Comparison of ENCODE assay signal across 21 cellular contexts in the genomic region with DNA sequence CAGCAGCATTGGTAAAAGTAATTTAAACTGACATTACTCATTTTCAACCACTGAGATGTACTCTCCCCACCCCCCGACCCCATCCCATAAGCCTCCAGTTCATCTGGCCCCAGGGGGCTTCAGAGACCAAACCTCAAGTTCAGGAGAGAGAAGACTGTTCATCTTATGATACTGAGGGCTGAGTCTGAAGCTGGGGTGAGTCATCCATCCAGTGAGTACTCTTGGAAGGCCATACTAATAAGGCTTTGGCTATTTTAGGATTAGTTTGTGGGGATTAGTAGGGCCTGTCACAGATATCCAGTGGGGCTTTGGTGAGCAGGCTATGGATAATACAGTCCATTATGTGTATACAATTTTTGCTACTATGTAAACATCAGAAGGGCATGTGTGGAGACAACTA.
DNase-seq lines count a peak whose midpoint lies in the region; ATAC-seq and TF ChIP-seq lines count a peak whose summit lies in the region.
"Had no signal": no experiment of that assay in that cellular context is flagged by ENCODE, and none has a peak within 500 bp of the region (broad histone marks: within the 10 kb centered on the region; RNA-seq: fewer than 3 reads in every experiment).

No MANE protein-coding gene starts in this region.

- DNase-seq in cardiac septum (ENCODE audit: low spot score) (peak; percentile 3), Right ventricle myocardium inferior (ENCODE audit: missing footprints) (no peak), astrocyte of the hippocampus (ENCODE audit: low read depth, low spot score) (peak; percentile 40), foreskin keratinocyte (peak in 1 of 2 donors; percentile 15), immature natural killer cell (no peak), colonic mucosa (no peak)
- DNase-seq: activated CD8-positive, alpha-beta memory T cell treated with anti-CD3 and anti-CD28 coated beads, Interleukin-2, amount 50 U/mL, for 4 hours; activated naive CD8-positive, alpha-beta T cell treated with anti-CD3 and anti-CD28 coated beads, Interleukin-2, amount 10 ng/mL, durations not matched to agents 7 days and 5 days; NCI-H2081 treated with DMSO at 0.1 percent for 48 hours; NCI-H446 treated with DMSO at 0.1 percent for 48 hours; stimulated activated CD4-positive, alpha-beta T cell treated with anti-CD3 and anti-CD28 coated beads, Interleukin-4, amount 100 ng/mL, for 4 hours; tibial artery had no signal

- no peaks in the 10 kb centered on the region for H3K27me3 ChIP-seq in foreskin keratinocyte
- H3K27me3 ChIP-seq in colonic mucosa, result no peaks in the 10 kb centered on the region
- H3K27me3 ChIP-seq: tibial artery had no signal

- TF ChIP-seq CTCF in foreskin keratinocyte (conservative IDR thresholded peaks at IDR 0.05), result no peak
- no peak for TF ChIP-seq CTCF in colonic mucosa (IDR thresholded peaks at IDR 0.05)

- no peaks in the 10 kb centered on the region for H3K36me3 Mint-ChIP-seq in immature natural killer cell
- H3K36me3 Mint-ChIP-seq: activated naive CD8-positive, alpha-beta T cell treated with anti-CD3 and anti-CD28 coated beads, Interleukin-2, amount 10 ng/mL, durations not matched to agents 7 days and 5 days had no signal

- ATAC-seq in Right ventricle myocardium inferior, result no peak
- peak; percentile 41 for ATAC-seq in foreskin keratinocyte
- ATAC-seq in HG03378 (IDR thresholded peaks at IDR 0.05; ENCODE audit: unreplicated experiment), result no peak
- no peak for ATAC-seq in GM19463 (IDR thresholded peaks at IDR 0.05; ENCODE audit: unreplicated experiment)
- ATAC-seq: HepG2 had no signal

- H3K4me1 Mint-ChIP-seq in immature natural killer cell, result no peaks in the 10 kb centered on the region
- H3K4me1 Mint-ChIP-seq: activated naive CD8-positive, alpha-beta T cell treated with anti-CD3 and anti-CD28 coated beads, Interleukin-2, amount 10 ng/mL, durations not matched to agents 7 days and 5 days; central memory CD8-positive, alpha-beta T cell had no signal

- H3K27ac ChIP-seq in foreskin keratinocyte, result no peak overlapping the region
- H3K27ac ChIP-seq in colonic mucosa, result no peak overlapping the region
- H3K27ac ChIP-seq: HL-60, tibial artery, VCaP had no signal

- H3K4me3 ChIP-seq in colonic mucosa, result no peak overlapping the region
- H3K4me3 ChIP-seq: tibial artery had no signal

- H3K4me3 Mint-ChIP-seq in immature natural killer cell, result no peak overlapping the region
- H3K4me3 Mint-ChIP-seq: activated naive CD8-positive, alpha-beta T cell treated with anti-CD3 and anti-CD28 coated beads, Interleukin-2, amount 10 ng/mL, durations not matched to agents 7 days and 5 days; central memory CD8-positive, alpha-beta T cell; stimulated activated naive CD8-positive, alpha-beta T cell treated with anti-CD3 and anti-CD28 coated beads, Interleukin-15, Interleukin-2, amounts not matched to agents 100 ng/mL and 50 ng/mL, for 24 hours; T-helper 1 cell treated with Interleukin-12 subunit alpha and Interleukin-12 subunit beta and Interleukin-4 antibody, amounts not matched to agents 30 μg/mL and 1 μg/mL, for 36 hours had no signal

- H3K9me3 Mint-ChIP-seq in immature natural killer cell, result no peaks in the 10 kb centered on the region
- H3K9me3 Mint-ChIP-seq: activated naive CD8-positive, alpha-beta T cell treated with anti-CD3 and anti-CD28 coated beads, Interleukin-2, amount 10 ng/mL, durations not matched to agents 7 days and 5 days; activated T-helper 2 cell treated with anti-CD3 and anti-CD28 coated beads, Interferon-gamma antibody, Interleukin-2, Interleukin-4, amounts not matched to agents 10 μg/mL and 5 μg/mL and 100 μg/mL, durations not matched to agents 14 hours and 24 hours and 36 hours; central memory CD8-positive, alpha-beta T cell; stimulated activated naive CD8-positive, alpha-beta T cell treated with anti-CD3 and anti-CD28 coated beads, Interleukin-15, Interleukin-2, amounts not matched to agents 100 ng/mL and 50 ng/mL, for 24 hours; T-helper 1 cell treated with Interleukin-12 subunit alpha and Interleukin-12 subunit beta and Interleukin-4 antibody, amounts not matched to agents 30 μg/mL and 1 μg/mL, for 36 hours had no signal

- no peaks in the 10 kb centered on the region for H3K9me3 ChIP-seq in colonic mucosa
- H3K9me3 ChIP-seq: tibial artery had no signal

- no peaks in the 10 kb centered on the region for H3K4me1 ChIP-seq in foreskin keratinocyte
- H3K4me1 ChIP-seq in colonic mucosa, result no peaks in the 10 kb centered on the region
- H3K4me1 ChIP-seq: tibial artery had no signal

- no peak overlapping the region for H3K9ac ChIP-seq in colonic mucosa (ENCODE audit: low read depth in 2 of 2, low read length in 2 of 2)

- no peaks in the 10 kb centered on the region for H3K36me3 ChIP-seq in colonic mucosa
- H3K36me3 ChIP-seq: tibial artery had no signal

- peaks cover 0 to 10% (median 0%) of the 10 kb centered on the region in 3 donors for H3K27me3 Mint-ChIP-seq in immature natural killer cell (ENCODE audit: low read depth in 3 of 3)
- H3K27me3 Mint-ChIP-seq: central memory CD8-positive, alpha-beta T cell; stimulated activated naive CD8-positive, alpha-beta T cell treated with anti-CD3 and anti-CD28 coated beads, Interleukin-15, Interleukin-2, amounts not matched to agents 100 ng/mL and 50 ng/mL, for 24 hours had no signal

- intact Hi-C loops in cardiac septum (cut with DNase I), result no loop called here
- intact Hi-C loops in Right ventricle myocardium inferior (cut with DNase I), result no loop called here
- intact Hi-C loops in colonic mucosa (cut with DNase I), result no loop called here

- H3K27ac Mint-ChIP-seq in immature natural killer cell, result no peak overlapping the region
- H3K27ac Mint-ChIP-seq: activated naive CD8-positive, alpha-beta T cell treated with anti-CD3 and anti-CD28 coated beads, Interleukin-2, amount 10 ng/mL, durations not matched to agents 7 days and 5 days; activated T-helper 2 cell treated with anti-CD3 and anti-CD28 coated beads, Interferon-gamma antibody, Interleukin-2, Interleukin-4, amounts not matched to agents 10 μg/mL and 5 μg/mL and 100 μg/mL, durations not matched to agents 14 hours and 24 hours and 36 hours; stimulated activated naive CD8-positive, alpha-beta T cell treated with anti-CD3 and anti-CD28 coated beads, Interleukin-15, Interleukin-2, amounts not matched to agents 100 ng/mL and 50 ng/mL, for 24 hours; T-helper 1 cell treated with Interleukin-12 subunit alpha and Interleukin-12 subunit beta and Interleukin-4 antibody, amounts not matched to agents 30 μg/mL and 1 μg/mL, for 36 hours had no signal

Comparison
In these comparisons a context has a peak if more than half of its experiments do, and no peak if none do; other contexts are left out.
1. DNase-seq: peak in cardiac septum (single experiment) and astrocyte of the hippocampus (single experiment); none in Right ventricle myocardium inferior (single experiment), immature natural killer cell (0 of 3) and colonic mucosa (single experiment).